ENCODE assay signal across 9 cellular contexts in the genomic region with DNA sequence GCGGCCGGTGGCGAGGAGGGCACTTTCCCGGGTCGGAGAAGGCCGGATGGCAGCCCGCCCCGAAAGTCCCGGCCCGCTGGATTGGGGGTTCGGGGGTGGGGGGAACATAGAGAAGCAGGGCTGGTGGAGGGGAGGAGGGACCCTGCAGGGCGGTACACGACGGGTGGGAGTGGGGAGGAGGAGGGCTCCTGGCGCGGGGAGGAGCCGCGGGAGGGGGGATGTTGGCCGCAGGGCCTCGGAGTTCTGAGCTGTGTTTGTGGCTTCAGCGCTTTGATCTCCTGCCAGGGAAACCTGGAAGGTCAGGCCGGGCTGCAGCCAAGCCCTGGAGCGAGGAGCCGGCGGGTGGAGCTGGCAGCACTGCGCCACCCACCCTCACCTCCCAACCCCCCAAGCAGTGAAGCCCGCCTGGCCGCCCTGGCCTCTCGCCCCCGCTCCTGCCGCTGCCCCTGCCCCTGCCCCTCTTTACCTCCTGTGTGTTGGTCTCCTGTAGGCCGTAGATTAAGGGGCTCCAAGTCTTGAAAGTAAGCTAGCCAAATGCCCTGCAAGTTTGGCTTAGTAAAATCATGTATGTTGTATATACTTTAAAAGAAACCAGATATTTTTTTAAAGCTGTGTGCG. TPM values are rescaled to one million over a fixed set of nuclear protein-coding genes. Genes with fewer than 3 reads are reported as not detected.
DNase-seq lines count a peak whose midpoint lies in the region; ATAC-seq, FAIRE-seq and TF ChIP-seq lines count a peak whose summit lies in the region.
"Had no signal": no experiment of that assay in that cellular context is flagged by ENCODE, and none has a peak within 500 bp of the region (broad histone marks: within the 10 kb centered on the region; RNA-seq: fewer than 3 reads in every experiment).

No MANE protein-coding gene starts in this region.

- H3K36me3 ChIP-seq in H1 (ENCODE audit: control insufficient read depth in 2 of 4, insufficient read depth in 4 of 4, low read length in 3 of 4) (0 out of 8 replicates have a peak, but pooled peaks cover 0 to 2% (median 0%) of the 10 kb centered on the region in 4 experiments), lower lobe of right lung (no peaks in the 10 kb centered on the region), suprapubic skin (no peaks in the 10 kb centered on the region)

- no peak overlapping the region for H4K5ac ChIP-seq in H1 (ENCODE audit: insufficient read length, low read depth, low read length)

- DNase-seq in H1 (ENCODE audit: low read depth in 1 of 2, low spot score in 2 of 2) (peak in 1 of 2 experiments; percentile 74), lower lobe of right lung (peak; percentile 83), suprapubic skin (ENCODE audit: low spot score in 2 of 2) (no peak), NOMO-1 treated with DMSO at 0.1 percent for 48 hours (lab: John Stamatoyannopoulos, UW; ENCODE audit: unreplicated experiment) (no peak)
- no peak for DNase-seq in activated CD8-positive, alpha-beta memory T cell treated with anti-CD3 and anti-CD28 coated beads, Interleukin-2, amount 50 U/mL, for 48 hours

- TF ChIP-seq CTCF in H1 (IDR thresholded peaks at IDR 0.05; ENCODE audit: control extremely low read depth in 1 of 3, insufficient read depth in 1 of 3, low read depth in 1 of 3, low read length in 3 of 3) (no peak), lower lobe of right lung (IDR thresholded peaks at IDR 0.05) (no peak), suprapubic skin (IDR thresholded peaks at IDR 0.05) (no peak)

- TF ChIP-seq EP300 in H1 (IDR thresholded peaks at IDR 0.05; ENCODE audit: borderline replicate concordance in 1 of 2, low read depth in 2 of 2, low read length in 2 of 2) (no peak), suprapubic skin (IDR thresholded peaks at IDR 0.05) (no peak)

- peak overlapping the region; percentile 66 to 80 for H3K4me2 ChIP-seq in H1 (ENCODE audit: insufficient read depth in 1 of 2, low read depth in 2 of 2, low read length in 2 of 2)

- intact Hi-C loops in lower lobe of right lung (cut with DNase I), result no loop called here

- H3K18ac ChIP-seq in H1 (ENCODE audit: extremely low read depth, low read length), result peak overlapping the region; percentile 85; the same call in 1 of the 2 replicates

- H2BK5ac ChIP-seq in H1 (ENCODE audit: low read depth, low read length), result peak overlapping the region; percentile 87; the same call in 1 of the 2 replicates

- H3K4ac ChIP-seq in H1 (replicated peaks; ENCODE audit: insufficient read length, low read depth, low read length), result no peak overlapping the region

- peak overlapping the region; percentile 19 for H3K56ac ChIP-seq in H1 (replicated peaks; ENCODE audit: insufficient read length, low read depth, low read length)

- no peak overlapping the region for H3K23ac ChIP-seq in H1 (ENCODE audit: insufficient read length)

- H3K4me1 ChIP-seq in H1 (replicated peaks in 1 of 4; ENCODE audit: control insufficient read depth in 3 of 4, insufficient read depth in 4 of 4, low read length in 3 of 4) (peaks cover 11 to 20% (median 15%) of the 10 kb centered on the region in 4 experiments), lower lobe of right lung (peaks cover 53% of the 10 kb centered on the region), suprapubic skin (peaks cover 22% of the 10 kb centered on the region)

- H2AFZ ChIP-seq in H1 (ENCODE audit: low read length), result no peak overlapping the region

- CTCF ChIA-PET in H1 (lab: Charles Lee; ENCODE audit: partially characterized antibody), result interaction anchor here (0.5 to 7.1 kb wide), 16 partner anchors 10 to 177 kb away, joined by 3 to 37 read pairs (median 3); no protein-coding TSS in a partner anchor

- H3K4me3 ChIP-seq in GM08714 (ENCODE audit: low read length) (peak overlapping the region; percentile 33; the same call in 1 of the 2 replicates), H1 (ENCODE audit: extremely low read depth in 1 of 4, insufficient read depth in 2 of 4, low read depth in 3 of 4, low read length in 4 of 4) (peak overlapping the region; percentile 37 to 59 (median 42); a peak in 7 of 8 replicates), lower lobe of right lung (peak overlapping the region; percentile 53), suprapubic skin (peak overlapping the region; percentile 39)

- ATAC-seq in lower lobe of right lung, result peak; percentile 83 to 89
- no peak for ATAC-seq in GM18517 (IDR thresholded peaks at IDR 0.05; ENCODE audit: unreplicated experiment)

- H3K79me1 ChIP-seq in H1 (ENCODE audit: low read depth, low read length), result peaks cover 16% of the 10 kb centered on the region

- H3K27me3 ChIP-seq in H1 (replicated peaks in 1 of 4; ENCODE audit: control insufficient read depth in 3 of 4, extremely low read depth in 1 of 4, insufficient read depth in 3 of 4, low read length in 3 of 4), result no peaks in the 10 kb centered on the region
- H3K27me3 ChIP-seq in lower lobe of right lung (ENCODE audit: low read depth), result no peaks in the 10 kb centered on the region
- no peaks in the 10 kb centered on the region for H3K27me3 ChIP-seq in suprapubic skin

- no peak overlapping the region; the same call in 1 of the 2 replicates for H2BK15ac ChIP-seq in H1 (ENCODE audit: low read length)

- POLR2A ChIA-PET in H1 (lab: Charles Lee; ENCODE audit: partially characterized antibody), result interaction anchor here (0.6 to 3.4 kb wide), 12 partner anchors 10 to 147 kb away, joined by 3 to 16 read pairs (median 3); a partner anchor contains a TSS

- H2BK20ac ChIP-seq in H1 (ENCODE audit: low read length), result no peak overlapping the region

- no peak overlapping the region; the same call in 1 of the 2 replicates for H4K8ac ChIP-seq in H1 (ENCODE audit: extremely low read depth, insufficient read depth, low read length)

- no peak for TF ChIP-seq RAD21 in H1 (IDR thresholded peaks at IDR 0.05 in 1 of 2, conservative IDR thresholded peaks at IDR 0.05 in 1 of 2; ENCODE audit: low read depth in 2 of 2, low read length in 2 of 2)

- TF ChIP-seq POLR2A in H1 (IDR thresholded peaks at IDR 0.05; ENCODE audit: control extremely low read depth in 1 of 2, low read depth in 2 of 2, low read length in 2 of 2) (no peak), suprapubic skin (IDR thresholded peaks at IDR 0.05) (no peak)

- no peak for FAIRE-seq in H1 (lab: Jason Lieb, UNC)
- FAIRE-seq: TTC549 had no signal

- H4K91ac ChIP-seq in H1 (replicated peaks; ENCODE audit: insufficient read length, low read length), result no peak overlapping the region

- H3K27ac ChIP-seq in H1 (ENCODE audit: low read depth, low read length), result peak overlapping the region; percentile 35; the same call in 1 of the 2 replicates
- peak overlapping the region; percentile 78 for H3K27ac ChIP-seq in lower lobe of right lung
- peak overlapping the region; percentile 88 for H3K27ac ChIP-seq in suprapubic skin

- H4K20me1 ChIP-seq in H1 (replicated peaks in 1 of 2; ENCODE audit: control insufficient read depth in 1 of 2, insufficient read depth in 2 of 2, low read length in 2 of 2), result peaks cover 0 to 2% of the 10 kb centered on the region in 2 experiments

- H2BK120ac ChIP-seq in H1 (replicated peaks; ENCODE audit: low read depth, low read length), result no peak overlapping the region

- WGBS in H1 (ENCODE audit: extremely low coverage in 1 of 2, insufficient coverage in 1 of 2, insufficient read length in 1 of 2, insufficient replicate concordance in 2 of 2, low coverage in 1 of 2, low lambda C conversion rate in 2 of 2, missing lambda C conversion rate in 1 of 2), 2 experiments, result 6% methylated on average over 11 of the region's 33 CpGs; no CpG with 5 or more reads in 1 of the 2 experiments
- WGBS in suprapubic skin, result 16% methylated on average over 21 of the region's 33 CpGs

- H2BK12ac ChIP-seq in H1 (ENCODE audit: low read depth, low read length), result peak overlapping the region; percentile 95; the same call in 1 of the 2 replicates

- no peak overlapping the region; a peak in 1 of 7 replicates for H3K9ac ChIP-seq in H1 (replicated peaks in 1 of 4; ENCODE audit: extremely low read depth in 1 of 4, low read depth in 3 of 4, low read length in 3 of 4)

- no peak overlapping the region for H3K14ac ChIP-seq in H1 (ENCODE audit: insufficient read length)

- H3K9me3 ChIP-seq in H1 (ENCODE audit: insufficient read depth in 2 of 2, low read depth in 1 of 2, low read length in 1 of 2) (no peaks in the 10 kb centered on the region), lower lobe of right lung (no peaks in the 10 kb centered on the region), suprapubic skin (no peaks in the 10 kb centered on the region)

- H2AK5ac ChIP-seq in H1 (ENCODE audit: low read depth, low read length), result no peak overlapping the region

- H3K79me2 ChIP-seq in H1 (ENCODE audit: control insufficient read depth in 1 of 2, insufficient read depth in 2 of 2, low read length in 2 of 2), result peaks cover 0 to 32% of the 10 kb centered on the region in 2 experiments; a peak in 2 of 4 replicates

- peaks cover 5% of the 10 kb centered on the region for H3K23me2 ChIP-seq in H1 (ENCODE audit: low read depth, low read length)

TF ChIP-seq in PFSK-1, 5 proteins besides CTCF, POLR2A, EP300 and RAD21 (continues in another document):
- no peak for TF ChIP-seq TAF1 (IDR thresholded peaks at IDR 0.05; ENCODE audit: borderline replicate concordance, insufficient read depth, low read length)

RNA-seq across cellular contexts. Expression of a gene that starts 30.9 kb away (rescaled TPM):
- not detected for polyA plus RNA-seq in PFSK-1 (2012; ENCODE audit: insufficient read length, low read depth)
- total RNA-seq in H1 (2021; fragmentation: NEBNext Ultra II Directional; extraction: Animal tissue kit (Norgen Biotek cat#: 25700)), result not detected in 2 replicates
- not detected in 2 replicates for polyA plus RNA-seq in H1 (2011; rRNA removed)
- polyA plus RNA-seq in H1 (2011; cell fraction: cytosol; rRNA removed), result not detected
- not detected for polyA plus RNA-seq in H1 (2011; cell fraction: nucleus; rRNA removed)
- not detected in 4 replicates for polyA plus RNA-seq in H1 (2012, experiment 1 of 2)
- polyA plus RNA-seq in H1 (2012, experiment 2 of 2), result not detected
- not detected for polyA plus RNA-seq in H1 (2013, experiment 1 of 2)
- polyA plus RNA-seq in H1 (2013, experiment 2 of 2), result not detected
- not detected in 2 replicates for polyA minus RNA-seq in H1 (2011; rRNA and poly(A)+ RNA removed)
- not detected for polyA minus RNA-seq in H1 (2011; cell fraction: cytosol; rRNA and poly(A)+ RNA removed)
- polyA minus RNA-seq in H1 (2011; cell fraction: nucleus; rRNA and poly(A)+ RNA removed), result not detected
- total RNA-seq in lower lobe of right lung, result not detected
- total RNA-seq in suprapubic skin, result not detected

RNA-seq across cellular contexts. Expression of a gene that starts 42.1 kb away (rescaled TPM):
- 4.0 TPM for polyA plus RNA-seq in PFSK-1 (2012; ENCODE audit: insufficient read length, low read depth)
- 3.2 TPM in 2 replicates for total RNA-seq in H1 (2021; fragmentation: NEBNext Ultra II Directional; extraction: Animal tissue kit (Norgen Biotek cat#: 25700))
- 2.1 and 5.9 TPM in 2 replicates for polyA plus RNA-seq in H1 (2011; rRNA removed)
- 2.1 TPM for polyA plus RNA-seq in H1 (2011; cell fraction: cytosol; rRNA removed)
- 3.6 TPM for polyA plus RNA-seq in H1 (2011; cell fraction: nucleus; rRNA removed)
- 1.6 to 2.6 TPM (median 1.9 TPM) in 4 replicates for polyA plus RNA-seq in H1 (2012, experiment 1 of 2)
- polyA plus RNA-seq in H1 (2012, experiment 2 of 2), result 1.8 TPM
- 2.2 TPM for polyA plus RNA-seq in H1 (2013, experiment 1 of 2)
- polyA plus RNA-seq in H1 (2013, experiment 2 of 2), result 2.8 TPM
- 2.0 and 2.5 TPM in 2 replicates for polyA minus RNA-seq in H1 (2011; rRNA and poly(A)+ RNA removed)
- polyA minus RNA-seq in H1 (2011; cell fraction: cytosol; rRNA and poly(A)+ RNA removed), result 2.9 TPM
- 1.7 TPM for polyA minus RNA-seq in H1 (2011; cell fraction: nucleus; rRNA and poly(A)+ RNA removed)
- 23.5 TPM for total RNA-seq in lower lobe of right lung
- total RNA-seq in suprapubic skin, result 10 to 100 TPM; 51.6 to 71.1 (median 60.9) TPM

Comparison
In these comparisons a context has a peak if more than half of its experiments do, and no peak if none do; other contexts are left out.
1. H3K27ac ChIP-seq: peak in every context shown above with its lines; median percentile 88 in suprapubic skin; 78 in lower lobe of right lung; 35 in H1.